9 cellular contexts compared by ENCODE assay signal in the genomic region with DNA sequence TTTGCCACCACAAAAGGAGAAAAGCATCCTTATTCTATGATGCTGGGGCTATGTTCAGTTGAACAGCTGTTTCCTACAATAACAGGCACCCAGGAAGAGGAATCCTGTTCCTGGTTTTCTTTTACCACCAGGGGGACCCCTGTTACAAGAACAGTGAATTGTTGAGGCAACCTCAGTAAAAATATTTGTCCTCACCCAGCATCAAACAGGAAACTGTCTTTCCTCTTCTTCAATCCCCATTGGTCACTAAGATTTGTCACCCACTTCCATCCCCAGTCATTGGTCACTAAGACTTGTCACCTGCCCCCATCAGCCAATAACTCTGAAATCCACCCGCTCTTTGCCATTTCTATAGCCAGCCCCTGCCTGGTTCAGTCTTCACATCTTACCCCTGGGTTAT.
DNase-seq lines count a peak whose midpoint lies in the region; TF ChIP-seq lines count a peak whose summit lies in the region.
"Had no signal": no experiment of that assay in that cellular context is flagged by ENCODE, and none has a peak within 500 bp of the region (broad histone marks: within the 10 kb centered on the region; RNA-seq: fewer than 3 reads in every experiment).

No MANE protein-coding gene starts in this region.

- no peak overlapping the region for H2BK15ac ChIP-seq in mesendoderm (replicated peaks; ENCODE audit: low read depth)

- no peak overlapping the region for H3K4me2 ChIP-seq in mesendoderm (ENCODE audit: low read length)

- no peak overlapping the region for H3K4me3 Mint-ChIP-seq in endothelial cell (ENCODE audit: unreplicated experiment)
- no peak overlapping the region for H3K4me3 Mint-ChIP-seq in activated CD4-positive, alpha-beta memory T cell treated with anti-CD3 and anti-CD28 coated beads, Interleukin-2, amount 10 ng/mL, durations not matched to agents 7 days and 5 days

- H3K36me3 Mint-ChIP-seq in endothelial cell (ENCODE audit: low read depth, unreplicated experiment), result no peaks in the 10 kb centered on the region
- H3K36me3 Mint-ChIP-seq in activated CD4-positive, alpha-beta memory T cell treated with anti-CD3 and anti-CD28 coated beads, Interleukin-2, amount 10 ng/mL, durations not matched to agents 7 days and 5 days (ENCODE audit: low read depth), result no peaks in the 10 kb centered on the region

- H2AK5ac ChIP-seq in mesendoderm (ENCODE audit: low read length), result no peak overlapping the region

- peaks cover 4% of the 10 kb centered on the region for H3K4me1 Mint-ChIP-seq in endothelial cell (ENCODE audit: unreplicated experiment)
- no peaks in the 10 kb centered on the region for H3K4me1 Mint-ChIP-seq in activated CD4-positive, alpha-beta memory T cell treated with anti-CD3 and anti-CD28 coated beads, Interleukin-2, amount 10 ng/mL, durations not matched to agents 7 days and 5 days

- no peak overlapping the region for H3K27ac Mint-ChIP-seq in endothelial cell (ENCODE audit: unreplicated experiment)
- no peak overlapping the region for H3K27ac Mint-ChIP-seq in activated CD4-positive, alpha-beta memory T cell treated with anti-CD3 and anti-CD28 coated beads, Interleukin-2, amount 10 ng/mL, durations not matched to agents 7 days and 5 days

- no peaks in the 10 kb centered on the region for H3K79me2 ChIP-seq in mesendoderm (ENCODE audit: control insufficient read depth, insufficient read depth, low read length)

- TF ChIP-seq CTCF in GM12865 (IDR thresholded peaks at IDR 0.05; ENCODE audit: insufficient read depth, low read depth, low read length, missing control alignments) (peak; percentile 57), HEK293 (tag by site-specific recombination; IDR thresholded peaks at IDR 0.05) (peak; percentile 33), endothelial cell (IDR thresholded peaks at IDR 0.05; ENCODE audit: unreplicated experiment) (peak; percentile 76)

- H3K9me3 ChIP-seq in HEK293 (ENCODE audit: control insufficient read depth, insufficient read depth, low read depth, low read length), result no peaks in the 10 kb centered on the region
- no peaks in the 10 kb centered on the region for H3K9me3 ChIP-seq in SJCRH30 (replicated peaks)
- H3K9me3 ChIP-seq: neutrophil had no signal

- no peak overlapping the region for H3K18ac ChIP-seq in mesendoderm (ENCODE audit: low read length)

- H3K4me3 ChIP-seq in GM12865 (ENCODE audit: low read depth, low read length) (no peak overlapping the region), HEK293 (ENCODE audit: low read depth, low read length) (no peak overlapping the region), SJCRH30 (no peak overlapping the region), mesendoderm (ENCODE audit: low read length) (no peak overlapping the region)

- H3K4me1 ChIP-seq in HEK293 (ENCODE audit: control insufficient read depth, insufficient read depth, low read length), result no peaks in the 10 kb centered on the region
- H3K4me1 ChIP-seq in SJCRH30, result peaks cover 18% of the 10 kb centered on the region
- no peaks in the 10 kb centered on the region for H3K4me1 ChIP-seq in mesendoderm (ENCODE audit: control insufficient read depth, low read depth, low read length)

- peak; percentile 68 for DNase-seq in AG08395 (ENCODE audit: low spot score)
- DNase-seq in GM12865 (ENCODE audit: low read depth), result peak; percentile 77
- peak; percentile 69 for DNase-seq in LoVo (ENCODE audit: low spot score)
- DNase-seq in SJCRH30, result peak; percentile 79 to 92
- DNase-seq in endothelial cell (ENCODE audit: low spot score), result peak; percentile 31
- DNase-seq in mesendoderm, result peak; percentile 95
- DNase-seq in activated CD4-positive, alpha-beta memory T cell treated with anti-CD3 and anti-CD28 coated beads, Interleukin-2, amount 10 ng/mL, durations not matched to agents 7 days and 5 days, result no peak

- H3K9ac ChIP-seq in mesendoderm (ENCODE audit: low read length), result no peak overlapping the region

- H4K8ac ChIP-seq in mesendoderm (ENCODE audit: low read depth, low read length), result no peak overlapping the region

- H3K56ac ChIP-seq in mesendoderm (ENCODE audit: low read length), result no peak overlapping the region

- H2BK5ac ChIP-seq in mesendoderm (ENCODE audit: low read length), result no peak overlapping the region

- H3K27ac ChIP-seq in HEK293 (ENCODE audit: extremely low read depth, low read depth, low read length) (no peak overlapping the region), SJCRH30 (peak overlapping the region; percentile 51), mesendoderm (ENCODE audit: low read depth, low read length) (no peak overlapping the region)
- H3K27ac ChIP-seq: neutrophil had no signal

- H3K4ac ChIP-seq in mesendoderm (ENCODE audit: low read depth, low read length), result no peak overlapping the region

- POLR2A ChIA-PET in HEK293 (lab: Yijun Ruan, JAX), result no interaction called here
- POLR2A ChIA-PET in activated CD4-positive, alpha-beta memory T cell treated with anti-CD3 and anti-CD28 coated beads, Interleukin-2, amount 10 ng/mL, durations not matched to agents 7 days and 5 days (lab: Charles Lee), result no interaction called here

- no peaks in the 10 kb centered on the region for H3K79me1 ChIP-seq in mesendoderm (ENCODE audit: low read length)

- H2BK120ac ChIP-seq in mesendoderm (ENCODE audit: low read depth, low read length), result no peak overlapping the region

- H4K5ac ChIP-seq in mesendoderm (ENCODE audit: low read length), result no peak overlapping the region

- H3K9me3 Mint-ChIP-seq in endothelial cell (ENCODE audit: unreplicated experiment), result no peaks in the 10 kb centered on the region
- H3K9me3 Mint-ChIP-seq in activated CD4-positive, alpha-beta memory T cell treated with anti-CD3 and anti-CD28 coated beads, Interleukin-2, amount 10 ng/mL, durations not matched to agents 7 days and 5 days, result no peaks in the 10 kb centered on the region

- H3K23ac ChIP-seq in mesendoderm (ENCODE audit: low read length), result no peak overlapping the region

- no CpG with 5 or more reads among the region's 1 CpG for WGBS in mesendoderm (ENCODE audit: extremely low coverage, insufficient coverage, low lambda C conversion rate)

- no peaks in the 10 kb centered on the region for H3K36me3 ChIP-seq in HEK293 (ENCODE audit: control insufficient read depth in 2 of 2, insufficient read depth in 1 of 2, low read length in 2 of 2)
- no peaks in the 10 kb centered on the region for H3K36me3 ChIP-seq in SJCRH30
- H3K36me3 ChIP-seq in mesendoderm (ENCODE audit: control insufficient read depth, insufficient read depth, low read length), result no peaks in the 10 kb centered on the region
- H3K36me3 ChIP-seq: neutrophil had no signal

- CTCF ChIA-PET in HEK293 (lab: Yijun Ruan, JAX), result interaction anchor here (0.6 to 3.2 kb wide), 9 partner anchors 12 to 277 kb away, joined by 3 to 42 read pairs (median 4); no protein-coding TSS in a partner anchor
- CTCF ChIA-PET in activated CD4-positive, alpha-beta memory T cell treated with anti-CD3 and anti-CD28 coated beads, Interleukin-2, amount 10 ng/mL, durations not matched to agents 7 days and 5 days (lab: Charles Lee), result interaction anchor here (1.0 to 3.2 kb wide), 3 partner anchors 15 to 277 kb away, joined by 5 to 19 read pairs (median 8); no protein-coding TSS in a partner anchor

- no peaks in the 10 kb centered on the region for H3K27me3 Mint-ChIP-seq in endothelial cell (ENCODE audit: unreplicated experiment)
- peaks cover 2% of the 10 kb centered on the region for H3K27me3 Mint-ChIP-seq in activated CD4-positive, alpha-beta memory T cell treated with anti-CD3 and anti-CD28 coated beads, Interleukin-2, amount 10 ng/mL, durations not matched to agents 7 days and 5 days

- H3K27me3 ChIP-seq in SJCRH30 (no peaks in the 10 kb centered on the region), mesendoderm (ENCODE audit: insufficient read depth, low read length, poor library complexity) (no peaks in the 10 kb centered on the region)
- H3K27me3 ChIP-seq: neutrophil had no signal

TF ChIP-seq in HEK293, 187 proteins besides CTCF, POLR2A, EP300 and RAD21 (continues in another document):
- TF ChIP-seq ZSCAN30 (tag by site-specific recombination; IDR thresholded peaks at IDR 0.05) (no peak), ZNF747 (tag by site-specific recombination; IDR thresholded peaks at IDR 0.05) (no peak), IKZF3 (tag by site-specific recombination; IDR thresholded peaks at IDR 0.05) (0 out of 2 replicates have a peak, but pooled peaks have one; percentile 39), ZNF362 (tag by site-specific recombination; IDR thresholded peaks at IDR 0.05) (no peak), ZBTB1 (tag by site-specific recombination; IDR thresholded peaks at IDR 0.05) (no peak)
- TF ChIP-seq, protein P1, sequence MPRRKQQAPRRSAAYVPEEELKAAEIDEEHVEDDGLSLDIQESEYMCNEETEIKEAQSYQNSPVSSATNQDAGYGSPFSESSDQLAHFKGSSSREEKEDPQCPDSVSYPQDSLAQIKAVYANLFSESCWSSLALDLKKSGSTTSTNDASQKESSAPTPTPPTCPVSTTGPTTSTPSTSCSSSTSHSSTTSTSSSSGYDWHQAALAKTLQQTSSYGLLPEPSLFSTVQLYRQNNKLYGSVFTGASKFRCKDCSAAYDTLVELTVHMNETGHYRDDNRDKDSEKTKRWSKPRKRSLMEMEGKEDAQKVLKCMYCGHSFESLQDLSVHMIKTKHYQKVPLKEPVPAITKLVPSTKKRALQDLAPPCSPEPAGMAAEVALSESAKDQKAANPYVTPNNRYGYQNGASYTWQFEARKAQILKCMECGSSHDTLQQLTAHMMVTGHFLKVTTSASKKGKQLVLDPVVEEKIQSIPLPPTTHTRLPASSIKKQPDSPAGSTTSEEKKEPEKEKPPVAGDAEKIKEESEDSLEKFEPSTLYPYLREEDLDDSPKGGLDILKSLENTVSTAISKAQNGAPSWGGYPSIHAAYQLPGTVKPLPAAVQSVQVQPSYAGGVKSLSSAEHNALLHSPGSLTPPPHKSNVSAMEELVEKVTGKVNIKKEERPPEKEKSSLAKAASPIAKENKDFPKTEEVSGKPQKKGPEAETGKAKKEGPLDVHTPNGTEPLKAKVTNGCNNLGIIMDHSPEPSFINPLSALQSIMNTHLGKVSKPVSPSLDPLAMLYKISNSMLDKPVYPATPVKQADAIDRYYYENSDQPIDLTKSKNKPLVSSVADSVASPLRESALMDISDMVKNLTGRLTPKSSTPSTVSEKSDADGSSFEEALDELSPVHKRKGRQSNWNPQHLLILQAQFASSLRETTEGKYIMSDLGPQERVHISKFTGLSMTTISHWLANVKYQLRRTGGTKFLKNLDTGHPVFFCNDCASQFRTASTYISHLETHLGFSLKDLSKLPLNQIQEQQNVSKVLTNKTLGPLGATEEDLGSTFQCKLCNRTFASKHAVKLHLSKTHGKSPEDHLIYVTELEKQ (tag by site-specific recombination; IDR thresholded peaks at IDR 0.05; ENCODE audit: borderline replicate concordance), result no peak
